ENCODE assay signal across 1 cellular context in the genomic region with DNA sequence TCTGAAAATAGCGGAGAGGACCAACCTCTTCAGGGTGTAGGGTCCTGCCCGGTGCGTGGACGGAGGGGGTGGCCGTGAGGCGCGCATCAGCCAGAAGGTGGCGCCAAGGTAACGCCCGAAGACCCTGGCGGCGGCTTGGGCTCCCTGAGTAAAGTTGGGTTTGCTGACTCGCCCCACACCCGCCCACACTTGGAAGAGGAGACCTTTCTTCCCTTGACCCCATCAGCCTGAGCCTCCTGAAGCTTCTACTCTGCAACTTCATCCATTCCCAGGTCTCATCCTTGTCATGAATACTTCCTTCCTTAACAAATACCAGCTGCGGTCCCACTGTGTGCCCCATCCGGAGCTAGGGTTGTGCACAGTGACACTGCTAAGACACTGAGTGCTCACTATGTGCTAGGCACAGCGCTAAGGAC.
TF ChIP-seq lines count a peak whose summit lies in the region.

No MANE protein-coding gene starts in this region.

TF ChIP-seq in GM12878, 131 proteins besides CTCF, POLR2A, EP300 and RAD21 (continued from another document):
- peak; percentile 66 for TF ChIP-seq SMC3 (IDR thresholded peaks at IDR 0.05; ENCODE audit: borderline replicate concordance, low read length)
- peak; percentile 17; the same call in 1 of the 2 replicates for TF ChIP-seq RUNX3 (IDR thresholded peaks at IDR 0.05; ENCODE audit: low read length)
- no peak for TF ChIP-seq TCF7 (IDR thresholded peaks at IDR 0.05; ENCODE audit: borderline replicate concordance)
- peak; percentile 59; the same call in 1 of the 2 replicates for TF ChIP-seq POLR2AphosphoS2 (IDR thresholded peaks at IDR 0.05; ENCODE audit: low read depth, low read length)
- TF ChIP-seq, protein P1, sequence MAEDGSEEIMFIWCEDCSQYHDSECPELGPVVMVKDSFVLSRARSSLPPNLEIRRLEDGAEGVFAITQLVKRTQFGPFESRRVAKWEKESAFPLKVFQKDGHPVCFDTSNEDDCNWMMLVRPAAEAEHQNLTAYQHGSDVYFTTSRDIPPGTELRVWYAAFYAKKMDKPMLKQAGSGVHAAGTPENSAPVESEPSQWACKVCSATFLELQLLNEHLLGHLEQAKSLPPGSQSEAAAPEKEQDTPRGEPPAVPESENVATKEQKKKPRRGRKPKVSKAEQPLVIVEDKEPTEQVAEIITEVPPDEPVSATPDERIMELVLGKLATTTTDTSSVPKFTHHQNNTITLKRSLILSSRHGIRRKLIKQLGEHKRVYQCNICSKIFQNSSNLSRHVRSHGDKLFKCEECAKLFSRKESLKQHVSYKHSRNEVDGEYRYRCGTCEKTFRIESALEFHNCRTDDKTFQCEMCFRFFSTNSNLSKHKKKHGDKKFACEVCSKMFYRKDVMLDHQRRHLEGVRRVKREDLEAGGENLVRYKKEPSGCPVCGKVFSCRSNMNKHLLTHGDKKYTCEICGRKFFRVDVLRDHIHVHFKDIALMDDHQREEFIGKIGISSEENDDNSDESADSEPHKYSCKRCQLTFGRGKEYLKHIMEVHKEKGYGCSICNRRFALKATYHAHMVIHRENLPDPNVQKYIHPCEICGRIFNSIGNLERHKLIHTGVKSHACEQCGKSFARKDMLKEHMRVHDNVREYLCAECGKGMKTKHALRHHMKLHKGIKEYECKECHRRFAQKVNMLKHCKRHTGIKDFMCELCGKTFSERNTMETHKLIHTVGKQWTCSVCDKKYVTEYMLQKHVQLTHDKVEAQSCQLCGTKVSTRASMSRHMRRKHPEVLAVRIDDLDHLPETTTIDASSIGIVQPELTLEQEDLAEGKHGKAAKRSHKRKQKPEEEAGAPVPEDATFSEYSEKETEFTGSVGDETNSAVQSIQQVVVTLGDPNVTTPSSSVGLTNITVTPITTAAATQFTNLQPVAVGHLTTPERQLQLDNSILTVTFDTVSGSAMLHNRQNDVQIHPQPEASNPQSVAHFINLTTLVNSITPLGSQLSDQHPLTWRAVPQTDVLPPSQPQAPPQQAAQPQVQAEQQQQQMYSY (CRISPR knock-in tag; IDR thresholded peaks at IDR 0.05): 0 out of 2 replicates have a peak, but pooled peaks have one; percentile 4
- TF ChIP-seq DPF2 (IDR thresholded peaks at IDR 0.05): peak; percentile 82
- no peak for TF ChIP-seq SPI1 (IDR thresholded peaks at IDR 0.05; ENCODE audit: borderline replicate concordance, insufficient read depth, low read depth, low read length)
- peak; percentile 51; the same call in 1 of the 2 replicates for TF ChIP-seq CBFB (IDR thresholded peaks at IDR 0.05; ENCODE audit: low read depth)
- peak; percentile 65 for TF ChIP-seq YY1 (IDR thresholded peaks at IDR 0.05; ENCODE audit: low read depth, low read length)
- TF ChIP-seq, protein P2, sequence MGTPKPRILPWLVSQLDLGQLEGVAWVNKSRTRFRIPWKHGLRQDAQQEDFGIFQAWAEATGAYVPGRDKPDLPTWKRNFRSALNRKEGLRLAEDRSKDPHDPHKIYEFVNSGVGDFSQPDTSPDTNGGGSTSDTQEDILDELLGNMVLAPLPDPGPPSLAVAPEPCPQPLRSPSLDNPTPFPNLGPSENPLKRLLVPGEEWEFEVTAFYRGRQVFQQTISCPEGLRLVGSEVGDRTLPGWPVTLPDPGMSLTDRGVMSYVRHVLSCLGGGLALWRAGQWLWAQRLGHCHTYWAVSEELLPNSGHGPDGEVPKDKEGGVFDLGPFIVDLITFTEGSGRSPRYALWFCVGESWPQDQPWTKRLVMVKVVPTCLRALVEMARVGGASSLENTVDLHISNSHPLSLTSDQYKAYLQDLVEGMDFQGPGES (IDR thresholded peaks at IDR 0.05): no peak
- TF ChIP-seq MTA3 (IDR thresholded peaks at IDR 0.05; ENCODE audit: borderline replicate concordance, low read length): peak; percentile 24
- TF ChIP-seq, protein P3, sequence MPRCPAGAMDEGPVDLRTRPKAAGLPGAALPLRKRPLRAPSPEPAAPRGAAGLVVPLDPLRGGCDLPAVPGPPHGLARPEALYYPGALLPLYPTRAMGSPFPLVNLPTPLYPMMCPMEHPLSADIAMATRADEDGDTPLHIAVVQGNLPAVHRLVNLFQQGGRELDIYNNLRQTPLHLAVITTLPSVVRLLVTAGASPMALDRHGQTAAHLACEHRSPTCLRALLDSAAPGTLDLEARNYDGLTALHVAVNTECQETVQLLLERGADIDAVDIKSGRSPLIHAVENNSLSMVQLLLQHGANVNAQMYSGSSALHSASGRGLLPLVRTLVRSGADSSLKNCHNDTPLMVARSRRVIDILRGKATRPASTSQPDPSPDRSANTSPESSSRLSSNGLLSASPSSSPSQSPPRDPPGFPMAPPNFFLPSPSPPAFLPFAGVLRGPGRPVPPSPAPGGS (IDR thresholded peaks at IDR 0.05; ENCODE audit: borderline replicate concordance, insufficient read depth, low read depth, low read length, poor library complexity, severe bottlenecking): peak; percentile 55
- 0 out of 4 replicates have a peak, but pooled peaks of 1 of the 2 experiments have one; percentile 6 for TF ChIP-seq BHLHE40 (IDR thresholded peaks at IDR 0.05; ENCODE audit: borderline replicate concordance in 1 of 2, low read depth in 2 of 2, low read length in 1 of 2)
- TF ChIP-seq NFIC (IDR thresholded peaks at IDR 0.05; ENCODE audit: low read depth, low read length): peak; percentile 14; the same call in 1 of the 2 replicates
- peak; percentile 18; the same call in 1 of the 3 replicates for TF ChIP-seq POU2F2 (IDR thresholded peaks at IDR 0.05; ENCODE audit: borderline replicate concordance, low read depth, low read length)
